In genomic region chr7:26212921-26213718, GRCh38 we compare ENCODE assay signal across 21 cellular contexts. TPM values are rescaled to one million over a fixed set of nuclear protein-coding genes. Genes with fewer than 3 reads are reported as not detected.
DNase-seq lines count a peak whose midpoint lies in the region; ATAC-seq, FAIRE-seq and TF ChIP-seq lines count a peak whose summit lies in the region.
"Had no signal": no experiment of that assay in that cellular context is flagged by ENCODE, and none has a peak within 500 bp of the region (broad histone marks: within the 10 kb centered on the region; RNA-seq: fewer than 3 reads in every experiment).

No MANE protein-coding gene starts in this region.

- H3K27me3 ChIP-seq in SK-N-SH (ENCODE audit: insufficient read depth), result no peaks in the 10 kb centered on the region
- no peaks in the 10 kb centered on the region for H3K27me3 ChIP-seq in PC-3 (ENCODE audit: low read length)
- H3K27me3 ChIP-seq in small intestine (ENCODE audit: control insufficient read depth in 2 of 2, insufficient read depth in 2 of 2, low read length in 2 of 2), result no peaks in the 10 kb centered on the region
- no peaks in the 10 kb centered on the region for H3K27me3 ChIP-seq in ovary
- H3K27me3 ChIP-seq in right cardiac atrium (ENCODE audit: control insufficient read depth, insufficient read depth), result no peaks in the 10 kb centered on the region
- H3K27me3 ChIP-seq: heart left ventricle had no signal

- H2AFZ ChIP-seq in SK-N-SH (ENCODE audit: low read depth) (no peak overlapping the region), PC-3 (ENCODE audit: low read length) (no peak overlapping the region)

- H3K4me2 ChIP-seq in SK-N-SH (no peak overlapping the region), PC-3 (ENCODE audit: low read length) (no peak overlapping the region)

- TF ChIP-seq EP300 in SK-N-SH (IDR thresholded peaks at IDR 0.05; ENCODE audit: borderline replicate concordance in 1 of 2, low read depth in 1 of 2, low read length in 1 of 2) (no peak), ovary (IDR thresholded peaks at IDR 0.05) (no peak)

- peaks cover 33% of the 10 kb centered on the region for H4K20me1 ChIP-seq in SK-N-SH (ENCODE audit: insufficient read depth)
- peaks cover 12% of the 10 kb centered on the region; the same call in 1 of the 2 replicates for H4K20me1 ChIP-seq in PC-3 (ENCODE audit: low read length)

- BruUV-seq in PC-3 (replicated peaks; lab: Mats Ljungman, UMichigan), result TSS peak; percentile 40

- H3K9ac ChIP-seq in SK-N-SH (no peak overlapping the region), PC-3 (ENCODE audit: low read length) (no peak overlapping the region)

- FAIRE-seq in colon (lab: Jason Lieb, UNC), result peak; percentile 76
- FAIRE-seq in small intestine (lab: Jason Lieb, UNC), result peak; percentile 74

- intact Hi-C loops in PC-3 (cut with micrococcal nuclease) (no loop called here), ovary (cut with DNase I) (no loop called here), right cardiac atrium (cut with DNase I) (no loop called here)

- H3K36me3 ChIP-seq in SK-N-SH (replicated peaks in 1 of 2; ENCODE audit: control insufficient read depth in 1 of 2, insufficient read depth in 2 of 2, low read length in 1 of 2) (peaks cover 50 to 51% of the 10 kb centered on the region in 2 experiments), PC-3 (ENCODE audit: low read depth, low read length) (peaks cover 39% of the 10 kb centered on the region), small intestine (ENCODE audit: control insufficient read depth in 2 of 2, insufficient read depth in 2 of 2, low read length in 2 of 2) (peaks cover 9 to 11% of the 10 kb centered on the region in 2 donors), ovary (no peaks in the 10 kb centered on the region)

- H3K27ac ChIP-seq in SK-N-SH (ENCODE audit: low read depth in 2 of 2, low read length in 1 of 2), result no peak overlapping the region
- no peak overlapping the region for H3K27ac ChIP-seq in PC-3 (ENCODE audit: low read length)
- no peak overlapping the region for H3K27ac ChIP-seq in small intestine (ENCODE audit: low read depth in 1 of 2, low read length in 1 of 2)
- H3K27ac ChIP-seq in ovary, result no peak overlapping the region
- no peak overlapping the region for H3K27ac ChIP-seq in right cardiac atrium (ENCODE audit: low read length)
- H3K27ac ChIP-seq: epithelial cell of prostate, heart left ventricle had no signal

- TF ChIP-seq CTCF in SK-N-SH (IDR thresholded peaks at IDR 0.05), result no peak
- TF ChIP-seq CTCF in PC-3 (conservative IDR thresholded peaks at IDR 0.05; ENCODE audit: low read depth, low read length), result no peak
- TF ChIP-seq CTCF in ovary (IDR thresholded peaks at IDR 0.05), result no peak

- H3F3A ChIP-seq in SK-N-SH (replicated peaks; ENCODE audit: insufficient read depth) (peaks cover 35% of the 10 kb centered on the region), PC-3 (ENCODE audit: low read length, unreplicated experiment) (no peaks in the 10 kb centered on the region)

- CTCF ChIA-PET in SK-N-SH (lab: Yijun Ruan, JAX), result no interaction called here
- CTCF ChIA-PET in PC-3 (lab: Charles Lee), result no interaction called here

- ATAC-seq in SK-N-SH treated with all-trans-retinoic acid at 6 μM for 48 hours (no peak), PC-3 (no peak), right cardiac atrium (no peak), GM21381 (IDR thresholded peaks at IDR 0.05; ENCODE audit: unreplicated experiment) (no peak)
- ATAC-seq: heart left ventricle had no signal

- H3K4me1 ChIP-seq in SK-N-SH (ENCODE audit: control insufficient read depth in 1 of 2, insufficient read depth in 2 of 2, low read depth in 1 of 2, low read length in 1 of 2) (0 out of 4 replicates have a peak, but pooled peaks cover 0 to 4% of the 10 kb centered on the region in 2 experiments), PC-3 (ENCODE audit: insufficient read depth, low read length) (no peaks in the 10 kb centered on the region), small intestine (ENCODE audit: control insufficient read depth in 2 of 2, insufficient read depth in 1 of 2, low read depth in 1 of 2, low read length in 1 of 2) (no peaks in the 10 kb centered on the region), ovary (ENCODE audit: insufficient read depth) (no peaks in the 10 kb centered on the region), right cardiac atrium (ENCODE audit: control insufficient read depth, insufficient read depth, low read length) (no peaks in the 10 kb centered on the region)

- DNase-seq in SK-N-SH, result no peak
- DNase-seq in PC-3, result no peak
- DNase-seq in small intestine, result no peak
- no peak for DNase-seq in ovary
- DNase-seq in right cardiac atrium, result no peak
- DNase-seq: activated B cell treated with CpG ODN at 0.5 μM for 24 hours; activated CD4-positive, alpha-beta memory T cell treated with anti-CD3 and anti-CD28 coated beads for 36 hours; activated naive CD8-positive, alpha-beta T cell treated with anti-CD3 and anti-CD28 coated beads for 36 hours; COR-L47; EL; heart left ventricle; KG1; mesenchymal stem cell; NCI-H1436 treated with DMSO at 0.1 percent for 48 hours; NCI-H526 treated with DMSO at 0.1 percent for 48 hours; SW 1271; T1000 had no signal

- POLR2A ChIA-PET in SK-N-SH (lab: Yijun Ruan, JAX) (interaction anchor here (0.9 kb wide), 1 partner anchor 12 kb away, joined by 4 read pairs; the partner anchor contains the start of gene CBX3), PC-3 (lab: Charles Lee; ENCODE audit: unreplicated experiment) (no interaction called here)

- no peaks in the 10 kb centered on the region for H3K9me3 ChIP-seq in SK-N-SH
- H3K9me3 ChIP-seq in PC-3 (ENCODE audit: low read length), result no peaks in the 10 kb centered on the region
- H3K9me3 ChIP-seq in small intestine (ENCODE audit: control insufficient read depth, low read depth), result no peaks in the 10 kb centered on the region
- H3K9me3 ChIP-seq in ovary, result no peaks in the 10 kb centered on the region
- no peaks in the 10 kb centered on the region for H3K9me3 ChIP-seq in right cardiac atrium (ENCODE audit: control insufficient read depth, low read length)
- H3K9me3 ChIP-seq: heart left ventricle had no signal

- TF ChIP-seq POLR2A in ovary (IDR thresholded peaks at IDR 0.05), result no peak

- H3K79me2 ChIP-seq in SK-N-SH (ENCODE audit: insufficient read depth), result peaks cover 32% of the 10 kb centered on the region
- 0 out of 2 replicates have a peak, but pooled peaks cover 6% of the 10 kb centered on the region for H3K79me2 ChIP-seq in PC-3 (ENCODE audit: low read length)

- no peak for TF ChIP-seq RAD21 in SK-N-SH (IDR thresholded peaks at IDR 0.05; ENCODE audit: low read length)

- H3K9me2 ChIP-seq in SK-N-SH, result no peaks in the 10 kb centered on the region
- no peaks in the 10 kb centered on the region for H3K9me2 ChIP-seq in PC-3 (replicated peaks; ENCODE audit: low read length)

- H3K4me3 ChIP-seq in SK-N-SH (ENCODE audit: low read depth in 2 of 2, low read length in 1 of 2) (no peak overlapping the region), PC-3 (ENCODE audit: low read length) (no peak overlapping the region), small intestine (ENCODE audit: low read depth in 1 of 2, low read length in 2 of 2) (no peak overlapping the region), ovary (no peak overlapping the region), right cardiac atrium (ENCODE audit: low read length) (no peak overlapping the region)
- H3K4me3 ChIP-seq: heart left ventricle had no signal

- WGBS in SK-N-SH (ENCODE audit: low lambda C conversion rate), result 99% methylated on average over 2 of the region's 2 CpGs
- 92 to 96% (median 95%) methylated on average over 2 of the region's 2 CpGs for WGBS in small intestine, 3 donors
- WGBS in ovary, 3 donors, result 84 to 94% (median 89%) methylated on average over 2 of the region's 2 CpGs
- WGBS in right cardiac atrium, result 91% methylated on average over 2 of the region's 2 CpGs

TF ChIP-seq in SK-N-SH treated with all-trans-retinoic acid at 6 μM for 48 hours, 23 proteins besides CTCF, POLR2A, EP300 and RAD21 (continues in another document):
- TF ChIP-seq ZFP30 (CRISPR knock-in tag; IDR thresholded peaks at IDR 0.05), result no peak
- TF ChIP-seq SNAI2 (CRISPR knock-in tag; IDR thresholded peaks at IDR 0.05), result no peak
- no peak for TF ChIP-seq GLIS3 (CRISPR knock-in tag; IDR thresholded peaks at IDR 0.05)
- no peak for TF ChIP-seq TCF4 (CRISPR knock-in tag; IDR thresholded peaks at IDR 0.05; ENCODE audit: borderline replicate concordance)
- no peak for TF ChIP-seq OSR1 (CRISPR knock-in tag; IDR thresholded peaks at IDR 0.05)

TF ChIP-seq in SK-N-SH, 30 proteins besides CTCF, POLR2A, EP300 and RAD21 (continues in another document):
- TF ChIP-seq CHD2 (IDR thresholded peaks at IDR 0.05; ENCODE audit: low read length, partially characterized antibody) (no peak), ZBTB33 (IDR thresholded peaks at IDR 0.05; ENCODE audit: borderline replicate concordance, low read depth) (no peak), TEAD4 (IDR thresholded peaks at IDR 0.05; ENCODE audit: borderline replicate concordance, insufficient read depth) (no peak)

RNA-seq across cellular contexts. Expression of gene CBX3, which starts 11.6 kb away (rescaled TPM):
- 97.0 and 119 TPM in 2 replicates for polyA plus RNA-seq in SK-N-SH (2012; rRNA removed)
- polyA plus RNA-seq in SK-N-SH (2012; cell fraction: cytosol; rRNA removed), result 154 and 237 TPM in 2 replicates
- 109 and 121 TPM in 2 replicates for polyA plus RNA-seq in SK-N-SH (2012; cell fraction: nucleus; rRNA removed)
- 126 and 132 TPM in 2 replicates for total RNA-seq in PC-3 (2014; rRNA removed)
- polyA plus RNA-seq in small intestine, result 100 to 1,000 TPM; 145 to 181 (median 177) TPM
- 100 to 1,000 TPM in 3 of 7 donors, 10 to 100 TPM in 4; 71.7 to 133 (median 98.8) TPM for total RNA-seq in ovary
- polyA plus RNA-seq in ovary, result 10 to 100 TPM; 73.3 to 90.3 TPM
- 10 to 100 TPM; 68.1 to 82.5 (median 72.2) TPM for total RNA-seq in right cardiac atrium
- 61.2 TPM for polyA plus RNA-seq in right cardiac atrium

RNA-seq across cellular contexts. Expression of gene HNRNPA2B1, which starts 12.6 kb away (rescaled TPM):
- polyA plus RNA-seq in SK-N-SH (2012; rRNA removed), result 459 and 483 TPM in 2 replicates
- 594 and 844 TPM in 2 replicates for polyA plus RNA-seq in SK-N-SH (2012; cell fraction: cytosol; rRNA removed)
- polyA plus RNA-seq in SK-N-SH (2012; cell fraction: nucleus; rRNA removed), result 318 and 483 TPM in 2 replicates
- 304 and 457 TPM in 2 replicates for total RNA-seq in PC-3 (2014; rRNA removed)
- polyA plus RNA-seq in small intestine, result 1,000 to 10,000 TPM in 1 of 3 donors, 100 to 1,000 TPM in 2; 495 to 1,007 (median 600) TPM
- 100 to 1,000 TPM; 236 to 451 (median 368) TPM for total RNA-seq in ovary
- 100 to 1,000 TPM; 483 to 659 TPM for polyA plus RNA-seq in ovary
- total RNA-seq in right cardiac atrium, result 100 to 1,000 TPM; 353 to 383 (median 368) TPM
- 521 TPM for polyA plus RNA-seq in right cardiac atrium
